Comparison of ENCODE assay signal across 19 cellular contexts in the genomic region with DNA sequence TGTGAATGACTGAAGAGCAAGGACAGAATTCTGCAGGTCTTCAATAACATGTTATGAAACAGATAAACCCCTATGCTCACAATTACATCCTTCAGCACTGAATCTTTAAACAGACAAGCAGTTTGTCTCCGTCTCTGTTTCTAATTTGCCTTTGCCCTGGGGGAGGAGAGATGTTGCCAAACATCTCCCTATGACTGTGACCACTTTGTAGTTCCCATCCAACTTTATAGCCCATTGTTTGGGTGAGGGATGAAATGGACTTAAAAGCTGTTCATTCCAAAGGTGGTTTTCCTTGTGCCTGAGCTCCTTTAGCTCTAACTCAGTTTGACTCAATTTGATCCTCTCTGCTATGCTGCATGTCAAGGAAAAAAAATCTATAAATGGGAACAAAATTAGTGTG. TPM values are rescaled to one million over a fixed set of nuclear protein-coding genes. Genes with fewer than 3 reads are reported as not detected.
DNase-seq lines count a peak whose midpoint lies in the region; TF ChIP-seq lines count a peak whose summit lies in the region.
"Had no signal": no experiment of that assay in that cellular context is flagged by ENCODE, and none has a peak within 500 bp of the region (broad histone marks: within the 10 kb centered on the region; RNA-seq: fewer than 3 reads in every experiment).

No MANE protein-coding gene starts in this region.

- H4K8ac ChIP-seq in neuronal stem cell (ENCODE audit: low read depth, low read length), result no peak overlapping the region

- H3K23ac ChIP-seq in neuronal stem cell (ENCODE audit: low read depth, low read length, poor library complexity), result no peak overlapping the region

- no peak overlapping the region for H2BK5ac ChIP-seq in neuronal stem cell (ENCODE audit: low read length)

- no peaks in the 10 kb centered on the region for H3K79me1 ChIP-seq in neuronal stem cell (ENCODE audit: low read depth, low read length)

- no peaks in the 10 kb centered on the region for H3K27me3 ChIP-seq in GM23248 (replicated peaks; ENCODE audit: insufficient read depth)
- H3K27me3 ChIP-seq in spleen (replicated peaks in 1 of 7), result no peaks in the 10 kb centered on the region
- H3K27me3 ChIP-seq in neuronal stem cell (ENCODE audit: control insufficient read depth in 3 of 3, insufficient read depth in 3 of 3, low read depth in 1 of 3, low read length in 3 of 3), result no peaks in the 10 kb centered on the region
- H3K27me3 ChIP-seq: BLaER1 had no signal

- no peak overlapping the region for H3K18ac ChIP-seq in neuronal stem cell (ENCODE audit: low read length)

- no peaks in the 10 kb centered on the region for H3K36me3 ChIP-seq in GM23248 (ENCODE audit: low read depth)
- H3K36me3 ChIP-seq in spleen, result no peaks in the 10 kb centered on the region
- no peaks in the 10 kb centered on the region for H3K36me3 ChIP-seq in neuronal stem cell (replicated peaks in 1 of 2; ENCODE audit: control insufficient read depth in 2 of 2, insufficient read depth in 2 of 2, low read length in 2 of 2)
- H3K36me3 ChIP-seq: BLaER1 had no signal

- no peak overlapping the region for H2BK15ac ChIP-seq in neuronal stem cell (ENCODE audit: low read length)

- no peak overlapping the region for H3K14ac ChIP-seq in neuronal stem cell (ENCODE audit: low read length)

- H3K27ac ChIP-seq in GM23248 (no peak overlapping the region), spleen (no peak overlapping the region), neuronal stem cell (replicated peaks; ENCODE audit: low read length) (no peak overlapping the region)
- H3K27ac ChIP-seq: BLaER1, KMS-11 had no signal

- no peaks in the 10 kb centered on the region for H4K20me1 ChIP-seq in GM23248 (ENCODE audit: insufficient read depth)
- H4K20me1 ChIP-seq: BLaER1 had no signal

- H3K4me3 ChIP-seq in AG10803 (ENCODE audit: low read length) (no peak overlapping the region), GM23248 (no peak overlapping the region), astrocyte of the cerebellum (ENCODE audit: low read depth, low read length) (no peak overlapping the region), foreskin fibroblast (ENCODE audit: low read depth in 1 of 2, low read length in 2 of 2) (no peak overlapping the region), spleen (no peak overlapping the region), neuronal stem cell (ENCODE audit: low read length in 2 of 2) (no peak overlapping the region)
- H3K4me3 ChIP-seq: BLaER1 had no signal

- no peaks in the 10 kb centered on the region for H3K9me2 ChIP-seq in GM23248 (ENCODE audit: insufficient read depth)

- no peak overlapping the region for H3K4ac ChIP-seq in neuronal stem cell (ENCODE audit: low read length)

- H2AFZ ChIP-seq in GM23248 (peak overlapping the region; percentile 21; the same call in 1 of the 2 replicates), neuronal stem cell (ENCODE audit: low read length) (no peak overlapping the region)

- H3K9ac ChIP-seq in GM23248 (no peak overlapping the region), neuronal stem cell (ENCODE audit: low read depth, low read length, poor library complexity) (no peak overlapping the region)
- H3K9ac ChIP-seq: BLaER1, KMS-11 had no signal

- no peaks in the 10 kb centered on the region for H3K79me2 ChIP-seq in GM23248 (ENCODE audit: insufficient read depth)

- H2BK12ac ChIP-seq in neuronal stem cell (ENCODE audit: low read length), result no peak overlapping the region

- no peak for TF ChIP-seq POLR2A in spleen (IDR thresholded peaks at IDR 0.05)

- H3K4me1 ChIP-seq in GM23248 (ENCODE audit: insufficient read depth), result peaks cover 21% of the 10 kb centered on the region
- peaks cover 0 to 4% (median 0%) of the 10 kb centered on the region in 6 donors for H3K4me1 ChIP-seq in spleen
- H3K4me1 ChIP-seq in neuronal stem cell (ENCODE audit: control insufficient read depth in 2 of 2, insufficient read depth in 1 of 2, low read depth in 1 of 2, low read length in 2 of 2), result peaks cover 0 to 2% of the 10 kb centered on the region in 2 donors

- intact Hi-C loops in spleen (cut with DNase I; ENCODE audit: low total_unique reads), result no loop called here

- H4K91ac ChIP-seq in neuronal stem cell (ENCODE audit: low read depth, low read length, poor library complexity), result no peak overlapping the region

- DNase-seq in AG10803 (ENCODE audit: low read depth), result peak; percentile 67
- DNase-seq in GM23248, result peak; percentile 53
- DNase-seq in astrocyte of the cerebellum (ENCODE audit: low read depth), result peak; percentile 4
- peak; percentile 53 to 83 for DNase-seq in foreskin fibroblast
- no peak for DNase-seq in activated gamma-delta T cell (lab: John Stamatoyannopoulos, UW)
- no peak for DNase-seq in spleen
- no peak for DNase-seq in neuronal stem cell (ENCODE audit: low spot score)
- DNase-seq in SKM-1 treated with dmso at 0.1 percent for 144 hours (lab: John Stamatoyannopoulos, UW; ENCODE audit: unreplicated experiment), result no peak
- DNase-seq: CD8-positive, alpha-beta memory T cell; DMS53; HFFc6; NCI-H1105 treated with DMSO at 0.1 percent for 48 hours; NCI-H187; NCI-H446 treated with DMSO at 0.1 percent for 48 hours; NCI-H82; Right ventricle myocardium superior had no signal

- H3F3A ChIP-seq in GM23248 (ENCODE audit: insufficient read depth), result no peaks in the 10 kb centered on the region

- in situ Hi-C loops in GM23248 (cut with MboI), result no loop called here
- in situ Hi-C loops in astrocyte of the cerebellum (cut with HindIII; ENCODE audit: low sequenced_read_pairs), result no loop called here

- TF ChIP-seq CTCF in AG10803 (conservative IDR thresholded peaks at IDR 0.05; ENCODE audit: low read length), result no peak
- no peak for TF ChIP-seq CTCF in astrocyte of the cerebellum (IDR thresholded peaks at IDR 0.05; ENCODE audit: low read depth, low read length, missing control alignments)
- no peak for TF ChIP-seq CTCF in foreskin fibroblast (IDR thresholded peaks at IDR 0.05; ENCODE audit: low read depth, low read length)
- no peak for TF ChIP-seq CTCF in spleen (IDR thresholded peaks at IDR 0.05 in 8 of 11, conservative IDR thresholded peaks at IDR 0.05 in 3 of 11)

- 7 to 29% methylated on average over 1 of the region's 1 CpG for WGBS in GM23248 (ENCODE audit: low coverage in 1 of 2, low lambda C conversion rate in 2 of 2, missing lambda C conversion rate in 2 of 2), 2 experiments
- 59 to 85% (median 78%) methylated on average over 1 of the region's 1 CpG for WGBS in spleen, 5 donors
- WGBS in neuronal stem cell (ENCODE audit: extremely low coverage in 2 of 2, insufficient read length in 2 of 2, insufficient replicate concordance in 1 of 2), 2 donors, result no CpG with 5 or more reads among the region's 1 CpG

- no peak overlapping the region for H2AK5ac ChIP-seq in neuronal stem cell (ENCODE audit: low read depth, low read length)

- no peaks in the 10 kb centered on the region for H3K9me3 ChIP-seq in GM23248 (ENCODE audit: low read depth)
- H3K9me3 ChIP-seq in spleen, result peaks cover 0 to 15% (median 9%) of the 10 kb centered on the region in 8 donors
- no peaks in the 10 kb centered on the region for H3K9me3 ChIP-seq in neuronal stem cell (replicated peaks in 1 of 2; ENCODE audit: control insufficient read depth in 2 of 2, insufficient read depth in 1 of 2, low read depth in 1 of 2, low read length in 2 of 2)

- no peak overlapping the region for H2BK120ac ChIP-seq in neuronal stem cell (ENCODE audit: low read depth, low read length)

- H3K4me2 ChIP-seq in GM23248 (ENCODE audit: unreplicated experiment), result no peak overlapping the region
- H3K4me2 ChIP-seq in neuronal stem cell (ENCODE audit: insufficient read depth, low read length, poor library complexity, severe bottlenecking), result no peak overlapping the region
- H3K4me2 ChIP-seq: BLaER1, KMS-11 had no signal

RNA-seq across cellular contexts. Expression of a gene that starts 19.5 kb away (rescaled TPM):
- total RNA-seq in GM23248 (2014; rRNA removed; shearing (Covaris generic)), result 0.63 and 1.3 TPM in 2 replicates
- 2.6 and 3.4 TPM in 2 replicates for polyA plus RNA-seq in GM23248 (2016; fragmentation: Nextera tagmentation; extraction: Ambion mirVana)
- 1 to 10 TPM; 1.6 to 7.4 (median 2.5) TPM for total RNA-seq in spleen
- 1 to 10 TPM in 2 of 3 donors, under 1 TPM in 1; 1.00 to 2.0 (median 2.0) TPM for polyA plus RNA-seq in spleen
- not detected for polyA plus RNA-seq in neuronal stem cell (2013, experiment 1 of 2)
- not detected for polyA plus RNA-seq in neuronal stem cell (2013, experiment 2 of 2)
- total RNA-seq: A673, Right ventricle myocardium superior had no signal
- polyA plus RNA-seq: CD8-positive, alpha-beta memory T cell had no signal

Comparison
In these comparisons a context has a peak if more than half of its experiments do, and no peak if none do; other contexts are left out.
1. DNase-seq: peak in AG10803 (single experiment), GM23248 (single experiment), astrocyte of the cerebellum (single experiment) and foreskin fibroblast (2 of 2); none in activated gamma-delta T cell (single experiment), spleen (single experiment), neuronal stem cell (single experiment) and SKM-1 treated with dmso at 0.1 percent for 144 hours (single experiment).